20 cellular contexts compared by ENCODE assay signal in the genomic region with DNA sequence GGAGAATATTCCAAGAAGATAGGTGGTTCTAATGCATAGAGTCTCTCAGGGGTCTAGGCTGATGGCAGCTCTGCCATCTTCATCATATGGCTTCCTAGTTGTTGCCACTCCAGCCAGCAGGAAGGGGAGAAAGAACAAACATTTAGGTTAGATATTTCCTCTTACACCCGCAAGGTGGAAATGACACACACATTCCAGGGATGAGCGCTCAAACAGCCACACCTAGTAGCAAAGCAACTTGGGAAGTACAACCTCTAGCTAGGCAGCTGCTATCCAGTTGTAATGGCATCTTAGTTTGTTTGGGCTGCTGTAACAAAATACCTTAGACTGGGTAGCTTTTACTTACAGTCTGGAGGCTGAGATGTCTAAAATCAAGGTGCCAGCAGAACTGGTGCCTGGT. TPM values are rescaled to one million over a fixed set of nuclear protein-coding genes. Genes with fewer than 3 reads are reported as not detected.
DNase-seq lines count a peak whose midpoint lies in the region; FAIRE-seq and TF ChIP-seq lines count a peak whose summit lies in the region.
"Had no signal": no experiment of that assay in that cellular context is flagged by ENCODE, and none has a peak within 500 bp of the region (broad histone marks: within the 10 kb centered on the region; RNA-seq: fewer than 3 reads in every experiment).

No MANE protein-coding gene starts in this region.

- no peak overlapping the region for H2AK5ac ChIP-seq in mesendoderm (ENCODE audit: low read length)

- no peak overlapping the region for H3K56ac ChIP-seq in mesendoderm (ENCODE audit: low read length)

- H4K5ac ChIP-seq in mesendoderm (ENCODE audit: low read length): no peak overlapping the region

- H2BK15ac ChIP-seq in mesendoderm (replicated peaks; ENCODE audit: low read depth): no peak overlapping the region

- H3K4me1 ChIP-seq in mesendoderm (ENCODE audit: control insufficient read depth, low read depth, low read length): no peaks in the 10 kb centered on the region
- no peaks in the 10 kb centered on the region for H3K4me1 ChIP-seq in ascending aorta
- H3K4me1 ChIP-seq: BLaER1 treated with 17β-estradiol and CSF1 and Interleukin-3, amounts not matched to agents 10 nM and 100 nM had no signal

- intact Hi-C loops in ascending aorta (cut with DNase I): no loop called here

- DNase-seq in ELR (ENCODE audit: low read depth): peak; percentile 9
- peak; percentile 37 for DNase-seq in RCC 7860 (ENCODE audit: low spot score)
- peak; percentile 81 for DNase-seq in epithelial cell of esophagus (ENCODE audit: low read depth)
- peak; percentile 16 for DNase-seq in mesendoderm
- no peak for DNase-seq in activated CD4-positive, CD25-positive, alpha-beta regulatory T cell treated with anti-CD3 and anti-CD28 coated beads, Interleukin-2, amount 50 U/mL, for 72 hours
- DNase-seq in epidermal melanocyte (ENCODE audit: insufficient read length, low spot score): no peak
- no peak for DNase-seq in ascending aorta (ENCODE audit: low spot score in 2 of 2)
- DNase-seq in LoVo (ENCODE audit: low spot score): no peak
- DNase-seq: Calu3; CD8-positive, alpha-beta T cell; GM23248; HCEC 1CT; NCI-H1436; NCI-H1930; NCI-H69; NK-92 treated with Interleukin-12 subunit alpha and Interleukin-12 subunit beta, amount 100 ng/mL, for 24 hours; SIG-M5 had no signal

- H3K27me3 ChIP-seq in mesendoderm (ENCODE audit: insufficient read depth, low read length, poor library complexity) (no peaks in the 10 kb centered on the region), ascending aorta (no peaks in the 10 kb centered on the region)
- H3K27me3 ChIP-seq: BLaER1 treated with 17β-estradiol and CSF1 and Interleukin-3, amounts not matched to agents 10 nM and 100 nM had no signal

- no peak for TF ChIP-seq CTCF in epithelial cell of esophagus (IDR thresholded peaks at IDR 0.05; ENCODE audit: insufficient read depth, low read depth, low read length, missing control alignments)
- TF ChIP-seq CTCF in ascending aorta (IDR thresholded peaks at IDR 0.05): no peak

- no peaks in the 10 kb centered on the region for H3K9me3 ChIP-seq in ascending aorta

- H2BK5ac ChIP-seq in mesendoderm (ENCODE audit: low read length): no peak overlapping the region

- no peak overlapping the region for H4K8ac ChIP-seq in mesendoderm (ENCODE audit: low read depth, low read length)

- no CpG with 5 or more reads among the region's 2 CpGs for WGBS in mesendoderm (ENCODE audit: extremely low coverage, insufficient coverage, low lambda C conversion rate)

- H3K18ac ChIP-seq in mesendoderm (ENCODE audit: low read length): no peak overlapping the region

- H3K79me2 ChIP-seq in mesendoderm (ENCODE audit: control insufficient read depth, insufficient read depth, low read length): no peaks in the 10 kb centered on the region

- H3K9ac ChIP-seq in mesendoderm (ENCODE audit: low read length): no peak overlapping the region
- H3K9ac ChIP-seq: BLaER1 treated with 17β-estradiol and CSF1 and Interleukin-3, amounts not matched to agents 10 nM and 100 nM; GM23248 had no signal

- no peak overlapping the region for H3K4ac ChIP-seq in mesendoderm (ENCODE audit: low read depth, low read length)

- no peak overlapping the region for H2BK120ac ChIP-seq in mesendoderm (ENCODE audit: low read depth, low read length)

- H3K27ac ChIP-seq in mesendoderm (ENCODE audit: low read depth, low read length) (no peak overlapping the region), ascending aorta (no peak overlapping the region)
- H3K27ac ChIP-seq: BLaER1 treated with 17β-estradiol and CSF1 and Interleukin-3, amounts not matched to agents 10 nM and 100 nM; GM23248 had no signal

- H3K4me3 ChIP-seq in epithelial cell of esophagus (ENCODE audit: low read length): no peak overlapping the region
- no peak overlapping the region for H3K4me3 ChIP-seq in mesendoderm (ENCODE audit: low read length)
- no peak overlapping the region for H3K4me3 ChIP-seq in ascending aorta
- H3K4me3 ChIP-seq: BLaER1 treated with 17β-estradiol and CSF1 and Interleukin-3, amounts not matched to agents 10 nM and 100 nM; GM12878; GM23248; K562 had no signal

- no peaks in the 10 kb centered on the region for H3K79me1 ChIP-seq in mesendoderm (ENCODE audit: low read length)

- no peak for FAIRE-seq in RCC 7860 (lab: Jason Lieb, UNC)
- FAIRE-seq: GM12878, K562 had no signal

- H3K36me3 ChIP-seq in mesendoderm (ENCODE audit: control insufficient read depth, insufficient read depth, low read length): no peaks in the 10 kb centered on the region
- H3K36me3 ChIP-seq in ascending aorta: no peaks in the 10 kb centered on the region
- H3K36me3 ChIP-seq: BLaER1 treated with 17β-estradiol and CSF1 and Interleukin-3, amounts not matched to agents 10 nM and 100 nM had no signal

- H3K23ac ChIP-seq in mesendoderm (ENCODE audit: low read length): no peak overlapping the region

- no peak overlapping the region for H3K4me2 ChIP-seq in mesendoderm (ENCODE audit: low read length)
- H3K4me2 ChIP-seq: BLaER1 treated with 17β-estradiol and CSF1 and Interleukin-3, amounts not matched to agents 10 nM and 100 nM had no signal

RNA-seq across cellular contexts. Expression of a gene that starts 51.9 kb away (rescaled TPM):
- 0.38 TPM for polyA plus RNA-seq in mesendoderm (2013, experiment 1 of 2)
- polyA plus RNA-seq in mesendoderm (2013, experiment 2 of 2): 0.49 TPM
- 28.1 TPM for total RNA-seq in ascending aorta
- total RNA-seq: CD8-positive, alpha-beta T cell; GM23248 had no signal
- polyA plus RNA-seq: GM23248 had no signal

Comparison
In these comparisons a context has a peak if more than half of its experiments do, and no peak if none do; other contexts are left out.
1. DNase-seq: peak in ELR (single experiment), RCC 7860 (single experiment), epithelial cell of esophagus (single experiment) and mesendoderm (single experiment); none in activated CD4-positive, CD25-positive, alpha-beta regulatory T cell treated with anti-CD3 and anti-CD28 coated beads, Interleukin-2, amount 50 U/mL, for 72 hours (single experiment), epidermal melanocyte (single experiment), ascending aorta (0 of 2) and LoVo (single experiment).